32 cellular contexts compared by ENCODE assay signal in the genomic region with DNA sequence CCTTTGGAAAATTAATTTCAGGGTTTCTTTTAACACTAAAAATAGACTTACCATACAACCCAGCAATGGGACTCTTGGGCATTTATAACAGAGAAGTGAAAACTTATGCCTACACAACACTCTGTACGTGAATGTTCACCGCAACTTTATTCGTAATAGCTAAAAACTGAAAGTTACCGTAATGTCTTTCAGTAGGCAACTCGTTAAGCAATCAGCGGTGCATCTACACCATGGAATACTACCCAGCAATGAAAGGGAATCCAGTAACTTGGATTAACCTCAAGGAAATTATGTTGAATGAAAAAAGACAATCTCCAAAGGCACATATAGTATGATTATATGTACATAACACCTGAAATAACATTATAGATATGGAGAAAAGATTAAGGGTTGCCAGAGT.
"Had no signal": no experiment of that assay in that cellular context is flagged by ENCODE, and none has a peak within 500 bp of the region (broad histone marks: within the 10 kb centered on the region; RNA-seq: fewer than 3 reads in every experiment).

No MANE protein-coding gene starts in this region.

- H3K27ac Mint-ChIP-seq: natural killer cell; nephron; neural progenitor cell; progenitor cell of endocrine pancreas; stimulated activated memory B cell treated with anti-CD40 and anti-IgM and Interleukin-4, amounts not matched to agents 10 μg/mL and 1 μg/mL and 100 μg/mL, for 72 hours; stimulated activated naive CD8-positive, alpha-beta T cell treated with anti-CD3 and anti-CD28 coated beads, Interleukin-15, amount 100 ng/mL, for 72 hours; type B pancreatic cell had no signal

- H3K4me3 Mint-ChIP-seq: natural killer cell; nephron; neural progenitor cell; stimulated activated memory B cell treated with anti-CD40 and anti-IgM and Interleukin-4, amounts not matched to agents 10 μg/mL and 1 μg/mL and 100 μg/mL, for 72 hours; stimulated activated naive CD8-positive, alpha-beta T cell treated with anti-CD3 and anti-CD28 coated beads, Interleukin-15, amount 100 ng/mL, for 72 hours; type B pancreatic cell had no signal

- DNase-seq: natural killer cell; occipital lobe; ovary; posterior cingulate gyrus; psoas muscle; right cardiac atrium; spleen; stimulated activated CD4-positive, alpha-beta T cell treated with anti-CD3 and anti-CD28 coated beads, Interleukin-12 subunit alpha, Interleukin-12 subunit beta, amount 100 ng/mL, for 4 hours; stimulated activated CD4-positive, alpha-beta T cell treated with anti-CD3 and anti-CD28 coated beads, Interleukin-1b, Interleukin-23, amount 100 ng/mL, for 48 hours; stimulated activated CD4-positive, alpha-beta T cell treated with anti-CD3 and anti-CD28 coated beads, Interleukin-4, amount 100 ng/mL, for 1 hour; stimulated activated CD4-positive, alpha-beta T cell treated with anti-CD3 and anti-CD28 coated beads, Interleukin-4, amount 100 ng/mL, for 4 hours; stimulated activated CD8-positive, alpha-beta memory T cell treated with anti-CD3 and anti-CD28 coated beads, Interleukin-4, amount 100 ng/mL, for 48 hours; stimulated activated naive CD4-positive, alpha-beta T cell; stimulated activated naive CD8-positive, alpha-beta T cell treated with anti-CD3 and anti-CD28 coated beads, Interleukin-15, amount 100 ng/mL, for 72 hours; stimulated activated naive CD8-positive, alpha-beta T cell treated with anti-CD3 and anti-CD28 coated beads, Interleukin-15, Interleukin-2, amounts not matched to agents 100 U/mL and 50 U/mL, for 24 hours; substantia nigra; testis; tibial artery; transverse colon; upper lobe of right lung had no signal

- H3K4me1 Mint-ChIP-seq: natural killer cell; stimulated activated memory B cell treated with anti-CD40 and anti-IgM and Interleukin-4, amounts not matched to agents 10 μg/mL and 1 μg/mL and 100 μg/mL, for 72 hours had no signal

- H3K36me3 ChIP-seq: neural progenitor cell, ovary, spleen, suprapubic skin, transverse colon, upper lobe of right lung, vagina had no signal

- FAIRE-seq: urothelium cell line had no signal

- H3K27me3 ChIP-seq: neural progenitor cell, ovary, suprapubic skin, testis, tibial artery, transverse colon, upper lobe of right lung, vagina had no signal

- H3K9me3 Mint-ChIP-seq: natural killer cell; neural progenitor cell; stimulated activated memory B cell treated with anti-CD40 and anti-IgM and Interleukin-4, amounts not matched to agents 10 μg/mL and 1 μg/mL and 100 μg/mL, for 72 hours had no signal

- H3K4me3 ChIP-seq: neural progenitor cell, ovary, psoas muscle, skin epidermis, smooth muscle cell, spleen, suprapubic skin, testis, tibial artery, transverse colon, upper lobe of right lung, vagina had no signal

- H3K4me2 ChIP-seq: neural progenitor cell, smooth muscle cell had no signal

- H3K4me1 ChIP-seq: neural progenitor cell, parathyroid adenoma, psoas muscle, spleen, suprapubic skin, transverse colon, upper lobe of right lung, vagina had no signal

- H3K79me2 ChIP-seq: parathyroid adenoma had no signal

- H2AFZ ChIP-seq: neural progenitor cell, parathyroid adenoma had no signal

- ATAC-seq: natural killer cell; psoas muscle; right cardiac atrium; sciatic nerve; stimulated activated memory B cell treated with anti-CD40 and anti-IgM and Interleukin-4, amounts not matched to agents 10 μg/mL and 1 μg/mL and 100 μg/mL, for 72 hours; stimulated activated naive CD8-positive, alpha-beta T cell treated with anti-CD3 and anti-CD28 coated beads, Interleukin-15, amount 100 ng/mL, for 72 hours; stimulated activated naive CD8-positive, alpha-beta T cell treated with anti-CD3 and anti-CD28 coated beads, Interleukin-15, Interleukin-2, amounts not matched to agents 100 U/mL and 50 U/mL, for 24 hours; upper lobe of right lung had no signal

- H3K27me3 Mint-ChIP-seq: type B pancreatic cell had no signal

- H3K27ac ChIP-seq: neural progenitor cell, ovary, parathyroid adenoma, psoas muscle, skin epidermis, spleen, suprapubic skin, testis, tibial artery, transverse colon, upper lobe of right lung, vagina had no signal

- H3K36me3 Mint-ChIP-seq: natural killer cell; neural progenitor cell; stimulated activated memory B cell treated with anti-CD40 and anti-IgM and Interleukin-4, amounts not matched to agents 10 μg/mL and 1 μg/mL and 100 μg/mL, for 72 hours had no signal

- H3K9ac ChIP-seq: neural progenitor cell, parathyroid adenoma had no signal

- H3K9me3 ChIP-seq: ovary, suprapubic skin, testis, tibial artery, transverse colon, upper lobe of right lung, vagina had no signal
